In the genomic region with DNA sequence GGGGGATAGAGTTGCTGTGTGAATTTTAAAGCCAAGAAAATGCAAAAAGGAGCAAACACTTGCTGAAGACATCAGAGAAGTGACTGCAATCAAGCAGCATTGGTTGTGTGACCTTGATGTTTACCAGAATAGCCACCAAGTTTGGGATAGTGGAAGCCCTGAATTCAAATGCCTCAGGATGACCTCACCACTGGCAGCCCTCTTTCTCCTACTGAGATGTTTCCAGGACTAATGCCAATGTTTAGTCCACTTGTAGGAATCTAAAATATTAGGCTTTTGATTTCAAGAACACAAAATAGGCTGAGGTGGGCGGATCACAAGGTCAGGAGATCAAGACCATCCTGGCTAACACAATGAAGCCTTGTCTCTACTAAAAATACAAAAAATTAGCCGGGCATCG, we compare ENCODE assay signal across 26 cellular contexts.
DNase-seq lines count a peak whose midpoint lies in the region; TF ChIP-seq lines count a peak whose summit lies in the region.
"Had no signal": no experiment of that assay in that cellular context is flagged by ENCODE, and none has a peak within 500 bp of the region (broad histone marks: within the 10 kb centered on the region; RNA-seq: fewer than 3 reads in every experiment).

No MANE protein-coding gene starts in this region.

- no peaks in the 10 kb centered on the region for H3K36me3 ChIP-seq in brain microvascular endothelial cell (replicated peaks)
- no peaks in the 10 kb centered on the region for H3K36me3 ChIP-seq in BE2C
- H3K36me3 ChIP-seq: HAP-1, thoracic aorta had no signal

- no peaks in the 10 kb centered on the region for H3K4me1 Mint-ChIP-seq in activated CD4-positive, alpha-beta memory T cell treated with anti-CD3 and anti-CD28 coated beads, Interleukin-2, amount 10 ng/mL, durations not matched to agents 7 days and 5 days
- H3K4me1 Mint-ChIP-seq: CD4-positive, CD25-positive, alpha-beta regulatory T cell; nephron progenitor cell; stimulated activated effector memory CD8-positive, alpha-beta T cell treated with anti-CD3 and anti-CD28 coated beads, Interleukin-12 subunit alpha, Interleukin-12 subunit beta, amount 100 ng/mL, for 72 hours had no signal

- TF ChIP-seq CTCF in brain microvascular endothelial cell (IDR thresholded peaks at IDR 0.05; ENCODE audit: low read depth, low read length, missing control alignments) (no peak), BE2C (IDR thresholded peaks at IDR 0.05; ENCODE audit: low read depth, low read length) (no peak)

- peaks cover 3% of the 10 kb centered on the region; the same call in 1 of the 2 replicates for H3K4me1 ChIP-seq in BE2C
- H3K4me1 ChIP-seq: A549, foreskin keratinocyte had no signal

- no peaks in the 10 kb centered on the region for H3K27me3 Mint-ChIP-seq in activated CD4-positive, alpha-beta memory T cell treated with anti-CD3 and anti-CD28 coated beads, Interleukin-2, amount 10 ng/mL, durations not matched to agents 7 days and 5 days
- H3K27me3 Mint-ChIP-seq: CD4-positive, CD25-positive, alpha-beta regulatory T cell had no signal

- in situ Hi-C loops in brain microvascular endothelial cell (cut with HindIII; ENCODE audit: low pct_ligation_motif_present, low sequenced_read_pairs): no loop called here

- no peaks in the 10 kb centered on the region for H3K36me3 Mint-ChIP-seq in activated CD4-positive, alpha-beta memory T cell treated with anti-CD3 and anti-CD28 coated beads, Interleukin-2, amount 10 ng/mL, durations not matched to agents 7 days and 5 days (ENCODE audit: low read depth)
- H3K36me3 Mint-ChIP-seq: activated naive CD4-positive, alpha-beta T cell treated with anti-CD3 and anti-CD28 coated beads, Interleukin-2, amount 50 U/mL, for 72 hours; brain; CD4-positive, CD25-positive, alpha-beta regulatory T cell; stimulated activated effector memory CD8-positive, alpha-beta T cell treated with anti-CD3 and anti-CD28 coated beads, Interleukin-12 subunit alpha, Interleukin-12 subunit beta, amount 100 ng/mL, for 72 hours had no signal

- no peaks in the 10 kb centered on the region for H3K9me3 ChIP-seq in BE2C
- H3K9me3 ChIP-seq: A549, HAP-1, thoracic aorta had no signal

- H3K4me3 ChIP-seq in brain microvascular endothelial cell (ENCODE audit: low read depth, low read length) (no peak overlapping the region), skeletal muscle cell (ENCODE audit: low read depth, low read length) (no peak overlapping the region), BE2C (ENCODE audit: low read depth, low read length) (no peak overlapping the region)
- H3K4me3 ChIP-seq: A549, HAP-1, SK-N-MC, thoracic aorta had no signal

- H3K27me3 ChIP-seq in brain microvascular endothelial cell (replicated peaks): no peaks in the 10 kb centered on the region
- H3K27me3 ChIP-seq in BE2C: no peaks in the 10 kb centered on the region
- H3K27me3 ChIP-seq: foreskin keratinocyte had no signal

- H3K27ac Mint-ChIP-seq in activated CD4-positive, alpha-beta memory T cell treated with anti-CD3 and anti-CD28 coated beads, Interleukin-2, amount 10 ng/mL, durations not matched to agents 7 days and 5 days: no peak overlapping the region
- H3K27ac Mint-ChIP-seq: activated naive CD4-positive, alpha-beta T cell treated with anti-CD3 and anti-CD28 coated beads, Interleukin-2, amount 50 U/mL, for 72 hours; activated T-helper 1 cell treated with anti-CD3 and anti-CD28 coated beads, Interleukin-12 subunit alpha, Interleukin-12 subunit beta, Interleukin-2, Interleukin-4 antibody, amounts not matched to agents 30 ng/mL and 10 ng/mL and 1 ng/mL, durations not matched to agents 14 hours and 24 hours and 36 hours; brain; CD4-positive, CD25-positive, alpha-beta regulatory T cell; nephron progenitor cell; stimulated activated effector memory CD8-positive, alpha-beta T cell treated with anti-CD3 and anti-CD28 coated beads, Interleukin-12 subunit alpha, Interleukin-12 subunit beta, amount 100 ng/mL, for 72 hours had no signal

- CTCF ChIA-PET in activated CD4-positive, alpha-beta memory T cell treated with anti-CD3 and anti-CD28 coated beads, Interleukin-2, amount 10 ng/mL, durations not matched to agents 7 days and 5 days (lab: Charles Lee): no interaction called here

- DNase-seq in NCI-H1092 treated with DMSO at 0.1 percent for 48 hours (lab: John Stamatoyannopoulos, UW): peak; percentile 79
- no peak for DNase-seq in NCI-H1092 (lab: John Stamatoyannopoulos, UW)
- peak; percentile 9 for DNase-seq in NCI-H226
- DNase-seq in brain microvascular endothelial cell: peak; percentile 15
- peak; percentile 19 for DNase-seq in skeletal muscle cell (ENCODE audit: low read depth)
- DNase-seq in BE2C: no peak
- DNase-seq in NCI-H2171 treated with DMSO at 0.1 percent for 48 hours (lab: John Stamatoyannopoulos, UW): no peak
- DNase-seq in activated CD4-positive, alpha-beta memory T cell treated with anti-CD3 and anti-CD28 coated beads, Interleukin-2, amount 10 ng/mL, durations not matched to agents 7 days and 5 days: no peak
- DNase-seq: activated CD4-positive, CD25-positive, alpha-beta regulatory T cell treated with anti-CD3 and anti-CD28 coated beads, Interleukin-2, amount 50 U/mL, for 72 hours; CD4-positive, CD25-positive, alpha-beta regulatory T cell; cortex of kidney; foreskin keratinocyte; hippocampal formation; islet precursor cell; NCI-H1694; nephron progenitor cell; posterior cingulate gyrus; T-helper 9 cell had no signal

- POLR2A ChIA-PET in activated CD4-positive, alpha-beta memory T cell treated with anti-CD3 and anti-CD28 coated beads, Interleukin-2, amount 10 ng/mL, durations not matched to agents 7 days and 5 days (lab: Charles Lee): no interaction called here

- H3K9me3 Mint-ChIP-seq in activated CD4-positive, alpha-beta memory T cell treated with anti-CD3 and anti-CD28 coated beads, Interleukin-2, amount 10 ng/mL, durations not matched to agents 7 days and 5 days: no peaks in the 10 kb centered on the region
- H3K9me3 Mint-ChIP-seq: activated T-helper 1 cell treated with anti-CD3 and anti-CD28 coated beads, Interleukin-12 subunit alpha, Interleukin-12 subunit beta, Interleukin-2, Interleukin-4 antibody, amounts not matched to agents 30 ng/mL and 10 ng/mL and 1 ng/mL, durations not matched to agents 14 hours and 24 hours and 36 hours; CD4-positive, CD25-positive, alpha-beta regulatory T cell; nephron progenitor cell had no signal

- H3K4me3 Mint-ChIP-seq in activated CD4-positive, alpha-beta memory T cell treated with anti-CD3 and anti-CD28 coated beads, Interleukin-2, amount 10 ng/mL, durations not matched to agents 7 days and 5 days: no peak overlapping the region
- H3K4me3 Mint-ChIP-seq: activated T-helper 1 cell treated with anti-CD3 and anti-CD28 coated beads, Interleukin-12 subunit alpha, Interleukin-12 subunit beta, Interleukin-2, Interleukin-4 antibody, amounts not matched to agents 30 ng/mL and 10 ng/mL and 1 ng/mL, durations not matched to agents 14 hours and 24 hours and 36 hours; brain; CD4-positive, CD25-positive, alpha-beta regulatory T cell; nephron progenitor cell; stimulated activated effector memory CD8-positive, alpha-beta T cell treated with anti-CD3 and anti-CD28 coated beads, Interleukin-12 subunit alpha, Interleukin-12 subunit beta, amount 100 ng/mL, for 72 hours had no signal

- H3K27ac ChIP-seq in brain microvascular endothelial cell: no peak overlapping the region
- H3K27ac ChIP-seq: A549, foreskin keratinocyte, SK-N-MC, thoracic aorta had no signal

Comparison
In these comparisons a context has a peak if more than half of its experiments do, and no peak if none do; other contexts are left out.
1. DNase-seq: peak in NCI-H1092 treated with DMSO at 0.1 percent for 48 hours (single experiment), NCI-H226 (single experiment), brain microvascular endothelial cell (single experiment) and skeletal muscle cell (single experiment); none in NCI-H1092 (single experiment), BE2C (single experiment), NCI-H2171 treated with DMSO at 0.1 percent for 48 hours (single experiment) and activated CD4-positive, alpha-beta memory T cell treated with anti-CD3 and anti-CD28 coated beads, Interleukin-2, amount 10 ng/mL, durations not matched to agents 7 days and 5 days (single experiment).